Comparison of ENCODE assay signal across 17 cellular contexts in genomic region chr17:34117811-34118210, GRCh38.
DNase-seq lines count a peak whose midpoint lies in the region; ATAC-seq, FAIRE-seq and TF ChIP-seq lines count a peak whose summit lies in the region.
"Had no signal": no experiment of that assay in that cellular context is flagged by ENCODE, and none has a peak within 500 bp of the region (broad histone marks: within the 10 kb centered on the region; RNA-seq: fewer than 3 reads in every experiment).

No MANE protein-coding gene starts in this region.

- H2AK5ac ChIP-seq in mesendoderm (ENCODE audit: low read length), result no peak overlapping the region

- no peak for FAIRE-seq in pancreas (lab: Jason Lieb, UNC)
- FAIRE-seq: G401.6, GM12892, H1 had no signal

- intact Hi-C loops in pancreas (cut with DNase I), result no loop called here

- no peaks in the 10 kb centered on the region for H3K9me3 Mint-ChIP-seq in endodermal cell
- H3K9me3 Mint-ChIP-seq in activated CD8-positive, alpha-beta memory T cell treated with anti-CD3 and anti-CD28 coated beads, Interleukin-2, amount 10 ng/mL, durations not matched to agents 7 days and 5 days (ENCODE audit: low read depth), result no peaks in the 10 kb centered on the region

- no peak for TF ChIP-seq CTCF in endodermal cell (conservative IDR thresholded peaks at IDR 0.05)
- TF ChIP-seq CTCF in pancreas (IDR thresholded peaks at IDR 0.05), result no peak

- no peak overlapping the region for H3K4ac ChIP-seq in mesendoderm (ENCODE audit: low read depth, low read length)

- H4K5ac ChIP-seq in mesendoderm (ENCODE audit: low read length), result no peak overlapping the region

- DNase-seq in SK-N-DZ (ENCODE audit: low spot score), result peak; percentile 39
- DNase-seq in endodermal cell, result peak; percentile 60
- DNase-seq in mesendoderm, result peak; percentile 58
- DNase-seq in SKM-1 (lab: John Stamatoyannopoulos, UW; ENCODE audit: unreplicated experiment), result no peak
- no peak for DNase-seq in pancreas
- no peak for DNase-seq in activated CD8-positive, alpha-beta memory T cell treated with anti-CD3 and anti-CD28 coated beads, Interleukin-2, amount 10 ng/mL, durations not matched to agents 7 days and 5 days
- DNase-seq: C1 segment of cervical spinal cord; Caco-2; CD4-positive, alpha-beta memory T cell; DMS153; DND-41; GM23248; H7; HCEC 1CT had no signal

- no peak overlapping the region for H3K9ac ChIP-seq in endodermal cell (ENCODE audit: extremely low read depth, low read length, poor library complexity, severe bottlenecking)
- H3K9ac ChIP-seq in mesendoderm (ENCODE audit: low read length), result no peak overlapping the region
- H3K9ac ChIP-seq: GM23248 had no signal

- H3K79me2 ChIP-seq in mesendoderm (ENCODE audit: control insufficient read depth, insufficient read depth, low read length), result no peaks in the 10 kb centered on the region

- H3K9me3 ChIP-seq in endodermal cell (ENCODE audit: control insufficient read depth, low read length), result no peaks in the 10 kb centered on the region
- no peaks in the 10 kb centered on the region for H3K9me3 ChIP-seq in pancreas
- H3K9me3 ChIP-seq: Caco-2 had no signal

- no peak overlapping the region for H3K27ac ChIP-seq in endodermal cell (ENCODE audit: low read depth, low read length)
- H3K27ac ChIP-seq in mesendoderm (ENCODE audit: low read depth, low read length), result no peak overlapping the region
- no peak overlapping the region for H3K27ac ChIP-seq in pancreas
- H3K27ac ChIP-seq: GM23248 had no signal

- H2BK120ac ChIP-seq in mesendoderm (ENCODE audit: low read depth, low read length), result no peak overlapping the region

- H3K56ac ChIP-seq in mesendoderm (ENCODE audit: low read length), result no peak overlapping the region

- no peak overlapping the region for H3K23ac ChIP-seq in mesendoderm (ENCODE audit: low read length)

- no peak overlapping the region for H3K4me3 Mint-ChIP-seq in endodermal cell
- H3K4me3 Mint-ChIP-seq in activated CD8-positive, alpha-beta memory T cell treated with anti-CD3 and anti-CD28 coated beads, Interleukin-2, amount 10 ng/mL, durations not matched to agents 7 days and 5 days, result no peak overlapping the region
- H3K4me3 Mint-ChIP-seq: CD4-positive, alpha-beta memory T cell had no signal

- H3K27me3 Mint-ChIP-seq in endodermal cell (ENCODE audit: insufficient read depth), result peaks cover 2% of the 10 kb centered on the region
- H3K27me3 Mint-ChIP-seq in activated CD8-positive, alpha-beta memory T cell treated with anti-CD3 and anti-CD28 coated beads, Interleukin-2, amount 10 ng/mL, durations not matched to agents 7 days and 5 days, result peaks cover 7% of the 10 kb centered on the region

- H3K36me3 ChIP-seq in endodermal cell (ENCODE audit: control insufficient read depth, insufficient read depth, low read length) (no peaks in the 10 kb centered on the region), mesendoderm (ENCODE audit: control insufficient read depth, insufficient read depth, low read length) (no peaks in the 10 kb centered on the region), pancreas (no peaks in the 10 kb centered on the region)

- no peaks in the 10 kb centered on the region for H3K79me1 ChIP-seq in mesendoderm (ENCODE audit: low read length)

- no peak overlapping the region for H2BK15ac ChIP-seq in mesendoderm (replicated peaks; ENCODE audit: low read depth)

- CTCF ChIA-PET in activated CD8-positive, alpha-beta memory T cell treated with anti-CD3 and anti-CD28 coated beads, Interleukin-2, amount 10 ng/mL, durations not matched to agents 7 days and 5 days (lab: Charles Lee), result no interaction called here

- H2BK5ac ChIP-seq in mesendoderm (ENCODE audit: low read length), result no peak overlapping the region

- H3K18ac ChIP-seq in mesendoderm (ENCODE audit: low read length), result no peak overlapping the region

- H3K27ac Mint-ChIP-seq in endodermal cell, result no peak overlapping the region
- H3K27ac Mint-ChIP-seq in activated CD8-positive, alpha-beta memory T cell treated with anti-CD3 and anti-CD28 coated beads, Interleukin-2, amount 10 ng/mL, durations not matched to agents 7 days and 5 days, result no peak overlapping the region
- H3K27ac Mint-ChIP-seq: CD4-positive, alpha-beta memory T cell had no signal

- H3K4me1 ChIP-seq in endodermal cell (ENCODE audit: control insufficient read depth, insufficient read depth, low read length) (peaks cover 3% of the 10 kb centered on the region), mesendoderm (ENCODE audit: control insufficient read depth, low read depth, low read length) (no peaks in the 10 kb centered on the region), pancreas (no peaks in the 10 kb centered on the region)
- H3K4me1 ChIP-seq: Caco-2 had no signal

- H3K36me3 Mint-ChIP-seq in endodermal cell (ENCODE audit: low read depth), result no peaks in the 10 kb centered on the region
- no peaks in the 10 kb centered on the region for H3K36me3 Mint-ChIP-seq in activated CD8-positive, alpha-beta memory T cell treated with anti-CD3 and anti-CD28 coated beads, Interleukin-2, amount 10 ng/mL, durations not matched to agents 7 days and 5 days
- H3K36me3 Mint-ChIP-seq: CD4-positive, alpha-beta memory T cell had no signal

- WGBS in endodermal cell (ENCODE audit: insufficient coverage in 1 of 2, insufficient read length in 1 of 2), 2 experiments, result 50 to 90% methylated on average over 1 of the region's 1 CpG
- WGBS in mesendoderm (ENCODE audit: extremely low coverage, insufficient coverage, low lambda C conversion rate), result no CpG with 5 or more reads among the region's 1 CpG
- WGBS in pancreas, 2 donors, result 80 to 92% methylated on average over 1 of the region's 1 CpG

- H3K4me1 Mint-ChIP-seq in endodermal cell, result peaks cover 3% of the 10 kb centered on the region
- H3K4me1 Mint-ChIP-seq in activated CD8-positive, alpha-beta memory T cell treated with anti-CD3 and anti-CD28 coated beads, Interleukin-2, amount 10 ng/mL, durations not matched to agents 7 days and 5 days, result no peaks in the 10 kb centered on the region

- ATAC-seq in pancreas, result no peak
- no peak for ATAC-seq in activated CD8-positive, alpha-beta memory T cell treated with anti-CD3 and anti-CD28 coated beads, Interleukin-2, amount 10 ng/mL, durations not matched to agents 7 days and 5 days

- H3K4me3 ChIP-seq in endodermal cell (ENCODE audit: low read length) (no peak overlapping the region), mesendoderm (ENCODE audit: low read length) (no peak overlapping the region), pancreas (no peak overlapping the region)
- H3K4me3 ChIP-seq: GM23248 had no signal

- no peak overlapping the region for H3K4me2 ChIP-seq in mesendoderm (ENCODE audit: low read length)

- no peak overlapping the region for H4K8ac ChIP-seq in mesendoderm (ENCODE audit: low read depth, low read length)

- H3K27me3 ChIP-seq in endodermal cell (ENCODE audit: control insufficient read depth, insufficient read depth, low read length, poor library complexity, severe bottlenecking) (no peaks in the 10 kb centered on the region), mesendoderm (ENCODE audit: insufficient read depth, low read length, poor library complexity) (no peaks in the 10 kb centered on the region), pancreas (no peaks in the 10 kb centered on the region)

Comparison
In these comparisons a context has a peak if more than half of its experiments do, and no peak if none do; other contexts are left out.
1. DNase-seq: peak in SK-N-DZ (single experiment), endodermal cell (single experiment) and mesendoderm (single experiment); none in SKM-1 (single experiment), pancreas (0 of 6) and activated CD8-positive, alpha-beta memory T cell treated with anti-CD3 and anti-CD28 coated beads, Interleukin-2, amount 10 ng/mL, durations not matched to agents 7 days and 5 days (single experiment).